15 cellular contexts compared by ENCODE assay signal in the genomic region with DNA sequence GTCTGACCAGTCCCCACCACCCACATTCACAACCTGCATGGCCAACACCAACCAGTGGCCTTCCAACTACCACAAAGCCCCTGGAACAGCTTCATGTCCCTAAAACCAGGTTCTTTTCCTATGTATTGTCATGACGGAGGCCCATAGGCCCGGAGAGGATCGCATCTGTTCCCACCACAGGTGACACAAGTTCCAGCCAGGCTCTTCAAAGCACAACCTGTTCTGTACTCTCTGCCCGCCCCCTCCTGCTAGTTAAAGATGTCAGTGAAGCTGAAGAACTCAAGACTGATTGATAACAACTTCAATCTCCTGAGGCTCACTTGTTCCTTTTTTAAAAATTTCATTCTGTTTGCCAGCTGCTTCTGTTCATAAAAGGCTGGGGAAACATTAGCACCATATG.
"Had no signal": no experiment of that assay in that cellular context is flagged by ENCODE, and none has a peak within 500 bp of the region (broad histone marks: within the 10 kb centered on the region; RNA-seq: fewer than 3 reads in every experiment).

No MANE protein-coding gene starts in this region.

- ATAC-seq: esophagus mucosa, heart right ventricle, right cardiac atrium had no signal

- H3K36me3 ChIP-seq: heart right ventricle, neutrophil, suprapubic skin, thyroid gland had no signal

- H3K4me3 ChIP-seq: heart right ventricle, suprapubic skin, thyroid gland had no signal

- H3K27me3 ChIP-seq: heart right ventricle, neutrophil, suprapubic skin, thyroid gland had no signal

- H3K4me1 ChIP-seq: heart right ventricle, suprapubic skin, thyroid gland had no signal

- DNase-seq: effector memory CD4-positive, alpha-beta T cell; heart right ventricle; hypothalamus; kidney glomerular epithelial cell; mesendoderm; naive B cell; posterior cingulate gyrus; right cardiac atrium; small intestine; stimulated activated CD4-positive, alpha-beta T cell treated with anti-CD3 and anti-CD28 coated beads, Interleukin-12 subunit alpha, Interleukin-12 subunit beta, amount 100 ng/mL, for 4 hours; stimulated activated naive CD4-positive, alpha-beta T cell treated with Interleukin-2 at 50 U/mL for 16 hours; thyroid gland had no signal

- H3K9me3 ChIP-seq: neutrophil, suprapubic skin, thyroid gland had no signal

- H3K27ac ChIP-seq: heart right ventricle, neutrophil, suprapubic skin, thyroid gland had no signal
